Comparison of ENCODE assay signal across 24 cellular contexts in the genomic region with DNA sequence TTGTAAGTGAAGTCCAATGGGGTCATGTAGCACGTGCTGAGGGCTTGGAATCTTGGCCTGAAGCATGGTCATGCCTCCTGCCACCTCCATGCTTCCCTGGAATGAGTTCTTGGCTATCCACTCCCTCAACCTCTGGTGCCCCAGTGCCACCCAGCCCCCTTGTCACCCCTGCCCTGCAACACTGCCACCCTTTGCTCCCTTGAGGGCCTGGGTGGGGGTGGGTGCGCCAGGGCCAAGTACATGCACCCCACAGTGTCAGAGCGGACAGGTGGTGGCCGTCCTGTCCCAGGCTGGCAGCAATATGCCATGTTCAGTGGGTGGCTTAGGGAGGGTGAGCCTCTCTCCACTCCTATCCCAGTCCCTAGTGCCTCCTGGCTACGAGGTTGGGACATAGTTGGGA.
"Had no signal": no experiment of that assay in that cellular context is flagged by ENCODE, and none has a peak within 500 bp of the region (broad histone marks: within the 10 kb centered on the region; RNA-seq: fewer than 3 reads in every experiment).

No MANE protein-coding gene starts in this region.

- H3K36me3 ChIP-seq: cardiac muscle cell had no signal

- H3K4me3 ChIP-seq: cardiac muscle cell had no signal

- H3K27ac ChIP-seq: cardiac muscle cell had no signal

- H3K27me3 ChIP-seq: cardiac muscle cell had no signal

- DNase-seq: activated B cell treated with CpG ODN at 0.5 μM for 24 hours; activated CD4-positive, alpha-beta T cell treated with anti-CD3 and anti-CD28 coated beads for 1 hour; activated CD4-positive, alpha-beta T cell treated with anti-CD3 and anti-CD28 coated beads, Interleukin-2, amount 10 ng/mL, durations not matched to agents 24 days and 14 days; activated CD4-positive, alpha-beta T cell treated with anti-CD3 and anti-CD28 coated beads, Interleukin-2, amount 50 U/mL, for 48 hours; activated CD8-positive, alpha-beta memory T cell treated with anti-CD3 and anti-CD28 coated beads, Interleukin-2, amount 10 ng/mL, durations not matched to agents 7 days and 5 days; activated gamma-delta T cell; activated naive CD4-positive, alpha-beta T cell treated with anti-CD3 and anti-CD28 coated beads for 36 hours; activated T-cell treated with anti-CD3 and anti-CD28 coated beads, Interleukin-2, amount 50 U/mL, for 24 hours; amygdala; KG1; NCI-H1048; NCI-H146; NCI-H187 treated with DMSO at 0.1 percent for 48 hours; NCI-H2081 treated with DMSO at 0.1 percent for 48 hours; NCI-H446; NCI-H524; PC-3; SHP77 treated with DMSO at 0.1 percent for 48 hours; T-helper 2 cell; T1000 had no signal

- ATAC-seq: activated CD8-positive, alpha-beta memory T cell treated with anti-CD3 and anti-CD28 coated beads, Interleukin-2, amount 10 ng/mL, durations not matched to agents 7 days and 5 days; PC-3 had no signal

- FAIRE-seq: astrocyte, RCC 7860, TTC549 had no signal
